ENCODE assay signal across 13 cellular contexts in genomic region chr20:51526105-51526470, GRCh38. TPM values are rescaled to one million over a fixed set of nuclear protein-coding genes. Genes with fewer than 3 reads are reported as not detected.
DNase-seq lines count a peak whose midpoint lies in the region; ATAC-seq and TF ChIP-seq lines count a peak whose summit lies in the region.
"Had no signal": no experiment of that assay in that cellular context is flagged by ENCODE, and none has a peak within 500 bp of the region (broad histone marks: within the 10 kb centered on the region; RNA-seq: fewer than 3 reads in every experiment).

No MANE protein-coding gene starts in this region.

- ATAC-seq in HG02623 (IDR thresholded peaks at IDR 0.05; ENCODE audit: unreplicated experiment), result no peak
- no peak for ATAC-seq in HG03025 (IDR thresholded peaks at IDR 0.05; ENCODE audit: low FRiP score, unreplicated experiment)
- ATAC-seq: HepG2 had no signal

- 47 to 50% methylated on average over 3 to 6 of the region's 8 CpGs for WGBS in esophagus squamous epithelium, 2 donors

- H3K36me3 ChIP-seq in BLaER1 treated with 17β-estradiol and CSF1 and Interleukin-3, amounts not matched to agents 10 nM and 100 nM, result peaks cover 0 to 25% (median 11%) of the 10 kb centered on the region in 11 experiments; a peak in 12 of 22 replicates
- H3K36me3 ChIP-seq in GM06990 (ENCODE audit: control insufficient read depth, insufficient read depth, low read length), result peaks cover 4% of the 10 kb centered on the region
- H3K36me3 ChIP-seq in OCI-LY7 (ENCODE audit: insufficient read depth, low read length), result peaks cover 40% of the 10 kb centered on the region
- peaks cover 0 to 11% (median 0%) of the 10 kb centered on the region in 3 donors for H3K36me3 ChIP-seq in esophagus squamous epithelium
- H3K36me3 ChIP-seq: vagina had no signal

- DNase-seq in GM06990 (ENCODE audit: extremely low read depth, insufficient read length) (no peak), OCI-LY7 (ENCODE audit: low spot score) (no peak), esophagus squamous epithelium (lab: John Stamatoyannopoulos, UW) (no peak), endothelial cell (ENCODE audit: low spot score) (no peak), HT-29 (ENCODE audit: low spot score) (no peak)
- DNase-seq: EL, NCI-H748 treated with DMSO at 0.1 percent for 48 hours, occipital lobe had no signal

- no peak for TF ChIP-seq POLR2A in esophagus squamous epithelium (IDR thresholded peaks at IDR 0.05)

- CTCF ChIA-PET in OCI-LY7 (lab: Charles Lee; ENCODE audit: unreplicated experiment), result interaction anchor here (0.6 kb wide), 1 partner anchor 69 kb away, joined by 3 read pairs; no protein-coding TSS in a partner anchor

- no peaks in the 10 kb centered on the region for H3K27me3 ChIP-seq in BLaER1 treated with 17β-estradiol and CSF1 and Interleukin-3, amounts not matched to agents 10 nM and 100 nM
- H3K27me3 ChIP-seq in GM06990 (replicated peaks; ENCODE audit: control insufficient read depth, insufficient read depth, low read length), result no peaks in the 10 kb centered on the region
- H3K27me3 ChIP-seq in esophagus squamous epithelium, result no peaks in the 10 kb centered on the region
- H3K27me3 ChIP-seq: vagina had no signal

- peaks cover 56 to 80% (median 68%) of the 10 kb centered on the region in 10 experiments for H3K4me1 ChIP-seq in BLaER1 treated with 17β-estradiol and CSF1 and Interleukin-3, amounts not matched to agents 10 nM and 100 nM
- peaks cover 64% of the 10 kb centered on the region for H3K4me1 ChIP-seq in OCI-LY7 (ENCODE audit: insufficient read depth, low read length, poor library complexity, severe bottlenecking)
- peaks cover 0 to 48% (median 0%) of the 10 kb centered on the region in 3 donors for H3K4me1 ChIP-seq in esophagus squamous epithelium

- H3K9me2 ChIP-seq in OCI-LY7 (ENCODE audit: insufficient read depth, low read length), result no peaks in the 10 kb centered on the region

- POLR2A ChIA-PET in OCI-LY7 (lab: Charles Lee), result interaction anchor here (0.6 to 1.8 kb wide), 10 partner anchors 8 to 1637 kb away, joined by 3 to 9 read pairs (median 4); no protein-coding TSS in a partner anchor

- peak overlapping the region; percentile 7; the same call in 1 of the 2 replicates for H2AFZ ChIP-seq in OCI-LY7 (ENCODE audit: low read length)

- intact Hi-C loops in OCI-LY7 (cut with micrococcal nuclease; ENCODE audit: unreplicated experiment), result loop anchor here (5.0 kb wide), 1 partner anchor 144 kb away; no protein-coding TSS in a partner anchor
- intact Hi-C loops in esophagus squamous epithelium (cut with DNase I), result no loop called here

- no peak overlapping the region for H3K4me3 Mint-ChIP-seq in endothelial cell (ENCODE audit: unreplicated experiment)

- H3K4me2 ChIP-seq in BLaER1 treated with 17β-estradiol and CSF1 and Interleukin-3, amounts not matched to agents 10 nM and 100 nM, result peak overlapping the region; percentile 65 to 96 (median 88)
- H3K4me2 ChIP-seq in OCI-LY7 (ENCODE audit: low read length), result peak overlapping the region; percentile 84

- peaks cover 5% of the 10 kb centered on the region for H3K27me3 Mint-ChIP-seq in endothelial cell (ENCODE audit: unreplicated experiment)

- no peaks in the 10 kb centered on the region for H3K9me3 ChIP-seq in BLaER1 treated with 17β-estradiol and CSF1 and Interleukin-3, amounts not matched to agents 10 nM and 100 nM (replicated peaks in 1 of 11)
- H3K9me3 ChIP-seq in OCI-LY7 (ENCODE audit: low read length) (no peaks in the 10 kb centered on the region), esophagus squamous epithelium (no peaks in the 10 kb centered on the region)
- H3K9me3 ChIP-seq: vagina had no signal

- H3K9ac ChIP-seq in BLaER1 treated with 17β-estradiol and CSF1 and Interleukin-3, amounts not matched to agents 10 nM and 100 nM, result peak overlapping the region in 9 of 11 experiments; percentile 31 to 69 (median 65); a peak in 17 of 22 replicates

- H3K4me1 Mint-ChIP-seq in endothelial cell (ENCODE audit: unreplicated experiment), result peaks cover 15% of the 10 kb centered on the region

- no peaks in the 10 kb centered on the region for H3K9me3 Mint-ChIP-seq in endothelial cell (ENCODE audit: unreplicated experiment)

- no peak overlapping the region for H3K27ac Mint-ChIP-seq in endothelial cell (ENCODE audit: unreplicated experiment)

- peak overlapping the region in 8 of 10 experiments; percentile 6 to 52 (median 41); a peak in 13 of 20 replicates for H3K4me3 ChIP-seq in BLaER1 treated with 17β-estradiol and CSF1 and Interleukin-3, amounts not matched to agents 10 nM and 100 nM
- H3K4me3 ChIP-seq in GM06990 (replicated peaks; ENCODE audit: low read depth, low read length) (peak overlapping the region; percentile 47; the same call in 1 of the 2 replicates), OCI-LY7 (ENCODE audit: low read depth, low read length, poor library complexity, severe bottlenecking) (peak overlapping the region; percentile 56), esophagus squamous epithelium (peak overlapping the region in 1 of 4 donors; percentile 48)

- TF ChIP-seq CTCF in GM06990 (IDR thresholded peaks at IDR 0.05; ENCODE audit: insufficient read depth, low read length, poor library complexity, severe bottlenecking) (no peak), OCI-LY7 (conservative IDR thresholded peaks at IDR 0.05; ENCODE audit: low read length) (no peak), esophagus squamous epithelium (IDR thresholded peaks at IDR 0.05) (no peak), endothelial cell (IDR thresholded peaks at IDR 0.05; ENCODE audit: unreplicated experiment) (no peak)

- H3K27ac ChIP-seq in BLaER1 treated with 17β-estradiol and CSF1 and Interleukin-3, amounts not matched to agents 10 nM and 100 nM, result peak overlapping the region in 10 of 11 experiments; percentile 6 to 80 (median 74); a peak in 19 of 22 replicates
- peak overlapping the region; percentile 61 for H3K27ac ChIP-seq in OCI-LY7 (ENCODE audit: low read depth, low read length, poor library complexity, severe bottlenecking)
- H3K27ac ChIP-seq in esophagus squamous epithelium, result peak overlapping the region in 3 of 4 donors; percentile 32 to 49 (median 42)
- H3K27ac ChIP-seq: vagina had no signal

- H3K79me2 ChIP-seq in OCI-LY7 (ENCODE audit: insufficient read depth, low read depth, low read length), result peaks cover 91% of the 10 kb centered on the region

- H3K36me3 Mint-ChIP-seq in endothelial cell (ENCODE audit: low read depth, unreplicated experiment), result peaks cover 3% of the 10 kb centered on the region

- no TSS peak for BruUV-seq in OCI-LY7 (replicated peaks; lab: Mats Ljungman, UMichigan)

- H4K20me1 ChIP-seq in BLaER1 treated with 17β-estradiol and CSF1 and Interleukin-3, amounts not matched to agents 10 nM and 100 nM, result peaks cover 0 to 5% (median 0%) of the 10 kb centered on the region in 11 experiments; a peak in 2 of 22 replicates
- no peaks in the 10 kb centered on the region for H4K20me1 ChIP-seq in OCI-LY7 (ENCODE audit: insufficient read depth, low read length)

RNA-seq across cellular contexts. Expression of gene NFATC2, which starts 16.4 kb away (rescaled TPM):
- 12.5 TPM in 2 replicates for total RNA-seq in OCI-LY7 (2014; rRNA removed; shearing (Covaris generic))
- total RNA-seq in OCI-LY7 (2022), result 43.7 and 43.8 TPM in 2 replicates
- total RNA-seq in esophagus squamous epithelium, result 1 to 10 TPM in 3 of 4 donors, under 1 TPM in 1; 0.83 to 6.7 (median 1.4) TPM
- total RNA-seq in endothelial cell (ENCODE audit: unreplicated experiment), result 3.5 TPM
- 0.51 and 0.57 TPM in 2 replicates for total RNA-seq in HT-29 (2014; rRNA removed; shearing (Covaris generic))
